Comparison of ENCODE assay signal across 1 cellular context in the genomic region with DNA sequence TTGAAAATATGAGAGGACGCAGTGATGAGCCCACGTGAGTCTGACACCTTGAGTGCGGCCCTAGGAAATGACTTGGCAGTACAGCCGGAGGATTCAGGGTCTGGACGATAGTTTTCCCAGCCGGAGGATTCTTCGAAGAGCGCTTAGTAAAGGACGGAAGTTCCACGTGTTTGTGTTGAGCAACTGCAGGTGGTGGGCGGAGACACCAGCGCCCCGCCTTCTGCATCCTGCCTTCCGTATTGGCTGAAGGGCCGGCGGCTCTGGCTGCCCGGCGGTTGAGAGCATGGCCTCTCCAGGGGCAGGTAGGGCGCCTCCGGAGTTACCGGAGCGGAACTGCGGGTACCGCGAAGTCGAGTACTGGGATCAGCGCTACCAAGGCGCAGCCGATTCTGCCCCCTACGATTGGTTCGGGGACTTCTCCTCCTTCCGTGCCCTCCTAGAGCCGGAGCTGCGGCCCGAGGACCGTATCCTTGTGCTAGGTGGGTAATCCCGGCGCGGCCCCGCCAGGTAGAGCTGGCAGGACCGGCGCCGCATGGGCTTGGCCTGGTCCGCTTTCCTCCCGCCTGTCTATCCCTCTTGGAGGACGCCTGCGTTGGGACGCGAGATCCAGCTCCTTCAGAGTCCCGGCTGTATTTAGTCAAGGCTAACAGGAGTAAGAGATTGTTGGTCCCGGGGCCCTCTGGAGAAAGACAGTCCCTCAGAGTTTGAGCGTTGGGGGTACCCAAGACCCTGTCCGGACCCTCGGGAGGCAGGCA.
TF ChIP-seq lines count a peak whose summit lies in the region.

A gene (plus strand): TSS at position 261 of the 755 bp plus-strand sequence. CDS start 23 bp downstream, at position 284.

TF ChIP-seq in HepG2, 621 proteins besides CTCF, POLR2A, EP300 and RAD21 (continued from another document and continues in another):
- TF ChIP-seq, protein P1, sequence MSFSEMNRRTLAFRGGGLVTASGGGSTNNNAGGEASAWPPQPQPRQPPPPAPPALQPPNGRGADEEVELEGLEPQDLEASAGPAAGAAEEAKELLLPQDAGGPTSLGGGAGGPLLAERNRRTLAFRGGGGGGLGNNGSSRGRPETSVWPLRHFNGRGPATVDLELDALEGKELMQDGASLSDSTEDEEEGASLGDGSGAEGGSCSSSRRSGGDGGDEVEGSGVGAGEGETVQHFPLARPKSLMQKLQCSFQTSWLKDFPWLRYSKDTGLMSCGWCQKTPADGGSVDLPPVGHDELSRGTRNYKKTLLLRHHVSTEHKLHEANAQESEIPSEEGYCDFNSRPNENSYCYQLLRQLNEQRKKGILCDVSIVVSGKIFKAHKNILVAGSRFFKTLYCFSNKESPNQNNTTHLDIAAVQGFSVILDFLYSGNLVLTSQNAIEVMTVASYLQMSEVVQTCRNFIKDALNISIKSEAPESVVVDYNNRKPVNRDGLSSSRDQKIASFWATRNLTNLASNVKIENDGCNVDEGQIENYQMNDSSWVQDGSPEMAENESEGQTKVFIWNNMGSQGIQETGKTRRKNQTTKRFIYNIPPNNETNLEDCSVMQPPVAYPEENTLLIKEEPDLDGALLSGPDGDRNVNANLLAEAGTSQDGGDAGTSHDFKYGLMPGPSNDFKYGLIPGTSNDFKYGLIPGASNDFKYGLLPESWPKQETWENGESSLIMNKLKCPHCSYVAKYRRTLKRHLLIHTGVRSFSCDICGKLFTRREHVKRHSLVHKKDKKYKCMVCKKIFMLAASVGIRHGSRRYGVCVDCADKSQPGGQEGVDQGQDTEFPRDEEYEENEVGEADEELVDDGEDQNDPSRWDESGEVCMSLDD (CRISPR knock-in tag; IDR thresholded peaks at IDR 0.05; ENCODE audit: borderline replicate concordance), result no peak
- TF ChIP-seq, protein P2, sequence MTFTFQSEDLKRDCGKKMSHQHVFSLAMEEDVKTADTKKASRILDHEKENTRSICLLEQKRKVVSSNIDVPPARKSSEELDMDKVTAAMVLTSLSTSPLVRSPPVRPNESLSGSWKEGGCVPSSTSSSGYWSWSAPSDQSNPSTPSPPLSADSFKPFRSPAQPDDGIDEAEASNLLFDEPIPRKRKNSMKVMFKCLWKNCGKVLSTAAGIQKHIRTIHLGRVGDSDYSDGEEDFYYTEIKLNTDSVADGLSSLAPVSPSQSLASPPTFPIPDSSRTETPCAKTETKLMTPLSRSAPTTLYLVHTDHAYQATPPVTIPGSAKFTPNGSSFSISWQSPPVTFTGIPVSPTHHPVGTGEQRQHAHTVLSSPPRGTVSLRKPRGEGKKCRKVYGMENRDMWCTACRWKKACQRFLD (CRISPR knock-in tag; IDR thresholded peaks at IDR 0.05; ENCODE audit: borderline replicate concordance), result peak; percentile 62
- TF ChIP-seq ZNF839 (CRISPR knock-in tag; IDR thresholded peaks at IDR 0.05; ENCODE audit: borderline replicate concordance) (no peak), ZNF562 (CRISPR knock-in tag; IDR thresholded peaks at IDR 0.05; ENCODE audit: borderline replicate concordance) (no peak), ZNF33B (CRISPR knock-in tag; IDR thresholded peaks at IDR 0.05) (no peak), ZNF382 (CRISPR knock-in tag; IDR thresholded peaks at IDR 0.05; ENCODE audit: borderline replicate concordance) (no peak), HNRNPK (IDR thresholded peaks at IDR 0.05; ENCODE audit: low read depth, low read length, poor library complexity, severe bottlenecking) (no peak), ZNF776 (CRISPR knock-in tag; IDR thresholded peaks at IDR 0.05) (no peak), IKZF4 (CRISPR knock-in tag; IDR thresholded peaks at IDR 0.05; ENCODE audit: borderline replicate concordance, low read depth, not compliant biosample characterization) (peak; percentile 61), ZNF264 (CRISPR knock-in tag; IDR thresholded peaks at IDR 0.05) (peak; percentile 41; the same call in 1 of the 2 replicates), AGO2 (optimal IDR thresholded peaks at IDR 0.05; ENCODE audit: low read depth, low read length) (no peak), IRF2 (CRISPR knock-in tag; IDR thresholded peaks at IDR 0.05) (peak; percentile 45), PITX1 (CRISPR knock-in tag; IDR thresholded peaks at IDR 0.05) (no peak; the same call in 1 of the 2 replicates), SNAI1 (CRISPR knock-in tag; IDR thresholded peaks at IDR 0.05; ENCODE audit: borderline replicate concordance) (no peak), ZNF550 (CRISPR knock-in tag; IDR thresholded peaks at IDR 0.05; ENCODE audit: borderline replicate concordance) (no peak), ZZZ3 (CRISPR knock-in tag; IDR thresholded peaks at IDR 0.05; ENCODE audit: borderline replicate concordance) (no peak), ZFP37 (CRISPR knock-in tag; IDR thresholded peaks at IDR 0.05; ENCODE audit: borderline replicate concordance) (0 out of 2 replicates have a peak, but pooled peaks have one; percentile 58), TOE1 (CRISPR knock-in tag; IDR thresholded peaks at IDR 0.05) (no peak; the same call in 1 of the 2 replicates), ZFX (CRISPR knock-in tag; IDR thresholded peaks at IDR 0.05; ENCODE audit: low read depth) (peak; percentile 85), ELF1 (CRISPR knock-in tag; IDR thresholded peaks at IDR 0.05) (peak; percentile 76), NRL (CRISPR knock-in tag; IDR thresholded peaks at IDR 0.05; ENCODE audit: borderline replicate concordance) (peak; percentile 89; the same call in 1 of the 2 replicates), ZNF3 (CRISPR knock-in tag; IDR thresholded peaks at IDR 0.05) (no peak), PHF5A (CRISPR knock-in tag; IDR thresholded peaks at IDR 0.05; ENCODE audit: low read depth, unreplicated experiment) (no peak), ZNF543 (CRISPR knock-in tag; IDR thresholded peaks at IDR 0.05) (peak; percentile 77; the same call in 1 of the 2 replicates), ZNF431 (CRISPR knock-in tag; IDR thresholded peaks at IDR 0.05; ENCODE audit: borderline replicate concordance, low read depth) (no peak), ZKSCAN8 (CRISPR knock-in tag; IDR thresholded peaks at IDR 0.05; ENCODE audit: borderline replicate concordance) (no peak; the same call in 1 of the 2 replicates), ZFYVE20 (CRISPR knock-in tag; IDR thresholded peaks at IDR 0.05; ENCODE audit: borderline replicate concordance, low read depth) (no peak), KLF6 (CRISPR knock-in tag; IDR thresholded peaks at IDR 0.05) (0 out of 2 replicates have a peak, but pooled peaks have one; percentile 17), ZNF121 (CRISPR knock-in tag; IDR thresholded peaks at IDR 0.05) (no peak), ZNF7 (CRISPR knock-in tag; IDR thresholded peaks at IDR 0.05) (no peak), ZNF326 (CRISPR knock-in tag; IDR thresholded peaks at IDR 0.05; ENCODE audit: borderline replicate concordance) (no peak), ZMYM3 (CRISPR knock-in tag; IDR thresholded peaks at IDR 0.05) (no peak), ZNF598 (CRISPR knock-in tag; IDR thresholded peaks at IDR 0.05; ENCODE audit: borderline replicate concordance) (no peak), HNF4G (IDR thresholded peaks at IDR 0.05; ENCODE audit: borderline replicate concordance, low read depth, low read length) (peak; percentile 19; the same call in 1 of the 2 replicates), HNF4G (CRISPR knock-in tag; IDR thresholded peaks at IDR 0.05; ENCODE audit: borderline replicate concordance, low read depth) (no peak), ZNF713 (CRISPR knock-in tag; IDR thresholded peaks at IDR 0.05) (no peak), ZNF607 (CRISPR knock-in tag; IDR thresholded peaks at IDR 0.05; ENCODE audit: borderline replicate concordance) (no peak; the same call in 1 of the 2 replicates), RBAK (CRISPR knock-in tag; IDR thresholded peaks at IDR 0.05) (no peak), ZFY (CRISPR knock-in tag; IDR thresholded peaks at IDR 0.05) (peak; percentile 94), POLR2AphosphoS2 (IDR thresholded peaks at IDR 0.05; ENCODE audit: low read depth, low read length) (no peak), YY1 (IDR thresholded peaks at IDR 0.05; ENCODE audit: insufficient read depth, insufficient replicate concordance, low read depth, low read length) (peak; percentile 85), ESRRA (CRISPR knock-in tag; IDR thresholded peaks at IDR 0.05; ENCODE audit: low read depth) (no peak), NR2F2 (IDR thresholded peaks at IDR 0.05; ENCODE audit: borderline replicate concordance, low read depth) (no peak), ZNF432 (CRISPR knock-in tag; IDR thresholded peaks at IDR 0.05; ENCODE audit: borderline replicate concordance) (no peak), TCF7 (IDR thresholded peaks at IDR 0.05; ENCODE audit: low read depth) (no peak), ZNF720 (CRISPR knock-in tag; IDR thresholded peaks at IDR 0.05) (no peak), SRSF9 (IDR thresholded peaks at IDR 0.05; ENCODE audit: borderline replicate concordance, insufficient read depth, low read depth, low read length, poor library complexity, severe bottlenecking) (no peak)
- TF ChIP-seq, protein P3, sequence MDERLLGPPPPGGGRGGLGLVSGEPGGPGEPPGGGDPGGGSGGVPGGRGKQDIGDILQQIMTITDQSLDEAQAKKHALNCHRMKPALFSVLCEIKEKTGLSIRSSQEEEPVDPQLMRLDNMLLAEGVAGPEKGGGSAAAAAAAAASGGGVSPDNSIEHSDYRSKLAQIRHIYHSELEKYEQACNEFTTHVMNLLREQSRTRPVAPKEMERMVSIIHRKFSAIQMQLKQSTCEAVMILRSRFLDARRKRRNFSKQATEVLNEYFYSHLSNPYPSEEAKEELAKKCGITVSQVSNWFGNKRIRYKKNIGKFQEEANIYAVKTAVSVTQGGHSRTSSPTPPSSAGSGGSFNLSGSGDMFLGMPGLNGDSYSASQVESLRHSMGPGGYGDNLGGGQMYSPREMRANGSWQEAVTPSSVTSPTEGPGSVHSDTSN (CRISPR knock-in tag; IDR thresholded peaks at IDR 0.05), result no peak
- TF ChIP-seq, protein P4, sequence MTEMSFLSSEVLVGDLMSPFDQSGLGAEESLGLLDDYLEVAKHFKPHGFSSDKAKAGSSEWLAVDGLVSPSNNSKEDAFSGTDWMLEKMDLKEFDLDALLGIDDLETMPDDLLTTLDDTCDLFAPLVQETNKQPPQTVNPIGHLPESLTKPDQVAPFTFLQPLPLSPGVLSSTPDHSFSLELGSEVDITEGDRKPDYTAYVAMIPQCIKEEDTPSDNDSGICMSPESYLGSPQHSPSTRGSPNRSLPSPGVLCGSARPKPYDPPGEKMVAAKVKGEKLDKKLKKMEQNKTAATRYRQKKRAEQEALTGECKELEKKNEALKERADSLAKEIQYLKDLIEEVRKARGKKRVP (CRISPR knock-in tag; IDR thresholded peaks at IDR 0.05), result no peak
- TF ChIP-seq, protein P5, sequence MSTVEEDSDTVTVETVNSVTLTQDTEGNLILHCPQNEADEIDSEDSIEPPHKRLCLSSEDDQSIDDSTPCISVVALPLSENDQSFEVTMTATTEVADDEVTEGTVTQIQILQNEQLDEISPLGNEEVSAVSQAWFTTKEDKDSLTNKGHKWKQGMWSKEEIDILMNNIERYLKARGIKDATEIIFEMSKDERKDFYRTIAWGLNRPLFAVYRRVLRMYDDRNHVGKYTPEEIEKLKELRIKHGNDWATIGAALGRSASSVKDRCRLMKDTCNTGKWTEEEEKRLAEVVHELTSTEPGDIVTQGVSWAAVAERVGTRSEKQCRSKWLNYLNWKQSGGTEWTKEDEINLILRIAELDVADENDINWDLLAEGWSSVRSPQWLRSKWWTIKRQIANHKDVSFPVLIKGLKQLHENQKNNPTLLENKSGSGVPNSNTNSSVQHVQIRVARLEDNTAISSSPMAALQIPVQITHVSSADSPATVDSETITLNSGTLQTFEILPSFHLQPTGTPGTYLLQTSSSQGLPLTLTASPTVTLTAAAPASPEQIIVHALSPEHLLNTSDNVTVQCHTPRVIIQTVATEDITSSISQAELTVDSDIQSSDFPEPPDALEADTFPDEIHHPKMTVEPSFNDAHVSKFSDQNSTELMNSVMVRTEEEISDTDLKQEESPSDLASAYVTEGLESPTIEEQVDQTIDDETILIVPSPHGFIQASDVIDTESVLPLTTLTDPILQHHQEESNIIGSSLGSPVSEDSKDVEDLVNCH (CRISPR knock-in tag; IDR thresholded peaks at IDR 0.05), result no peak
- TF ChIP-seq, protein P6, sequence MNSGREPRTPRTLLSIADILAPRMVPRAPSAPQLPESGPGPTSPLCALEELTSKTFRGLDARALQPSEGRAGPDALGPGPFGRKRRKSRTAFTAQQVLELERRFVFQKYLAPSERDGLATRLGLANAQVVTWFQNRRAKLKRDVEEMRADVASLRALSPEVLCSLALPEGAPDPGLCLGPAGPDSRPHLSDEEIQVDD (CRISPR knock-in tag; IDR thresholded peaks at IDR 0.05; ENCODE audit: borderline replicate concordance), result peak; percentile 57; the same call in 1 of the 2 replicates
- TF ChIP-seq, protein P7, sequence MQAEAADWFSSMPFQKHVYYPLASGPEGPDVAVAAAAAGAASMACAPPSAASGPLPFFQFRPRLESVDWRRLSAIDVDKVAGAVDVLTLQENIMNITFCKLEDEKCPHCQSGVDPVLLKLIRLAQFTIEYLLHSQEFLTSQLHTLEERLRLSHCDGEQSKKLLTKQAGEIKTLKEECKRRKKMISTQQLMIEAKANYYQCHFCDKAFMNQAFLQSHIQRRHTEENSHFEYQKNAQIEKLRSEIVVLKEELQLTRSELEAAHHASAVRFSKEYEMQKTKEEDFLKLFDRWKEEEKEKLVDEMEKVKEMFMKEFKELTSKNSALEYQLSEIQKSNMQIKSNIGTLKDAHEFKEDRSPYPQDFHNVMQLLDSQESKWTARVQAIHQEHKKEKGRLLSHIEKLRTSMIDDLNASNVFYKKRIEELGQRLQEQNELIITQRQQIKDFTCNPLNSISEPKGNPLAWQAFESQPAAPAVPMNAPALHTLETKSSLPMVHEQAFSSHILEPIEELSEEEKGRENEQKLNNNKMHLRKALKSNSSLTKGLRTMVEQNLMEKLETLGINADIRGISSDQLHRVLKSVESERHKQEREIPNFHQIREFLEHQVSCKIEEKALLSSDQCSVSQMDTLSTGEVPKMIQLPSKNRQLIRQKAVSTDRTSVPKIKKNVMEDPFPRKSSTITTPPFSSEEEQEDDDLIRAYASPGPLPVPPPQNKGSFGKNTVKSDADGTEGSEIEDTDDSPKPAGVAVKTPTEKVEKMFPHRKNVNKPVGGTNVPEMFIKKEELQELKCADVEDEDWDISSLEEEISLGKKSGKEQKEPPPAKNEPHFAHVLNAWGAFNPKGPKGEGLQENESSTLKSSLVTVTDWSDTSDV (CRISPR knock-in tag; IDR thresholded peaks at IDR 0.05), result no peak
- TF ChIP-seq, protein P8, sequence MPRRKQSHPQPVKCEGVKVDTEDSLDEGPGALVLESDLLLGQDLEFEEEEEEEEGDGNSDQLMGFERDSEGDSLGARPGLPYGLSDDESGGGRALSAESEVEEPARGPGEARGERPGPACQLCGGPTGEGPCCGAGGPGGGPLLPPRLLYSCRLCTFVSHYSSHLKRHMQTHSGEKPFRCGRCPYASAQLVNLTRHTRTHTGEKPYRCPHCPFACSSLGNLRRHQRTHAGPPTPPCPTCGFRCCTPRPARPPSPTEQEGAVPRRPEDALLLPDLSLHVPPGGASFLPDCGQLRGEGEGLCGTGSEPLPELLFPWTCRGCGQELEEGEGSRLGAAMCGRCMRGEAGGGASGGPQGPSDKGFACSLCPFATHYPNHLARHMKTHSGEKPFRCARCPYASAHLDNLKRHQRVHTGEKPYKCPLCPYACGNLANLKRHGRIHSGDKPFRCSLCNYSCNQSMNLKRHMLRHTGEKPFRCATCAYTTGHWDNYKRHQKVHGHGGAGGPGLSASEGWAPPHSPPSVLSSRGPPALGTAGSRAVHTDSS (CRISPR knock-in tag; conservative IDR thresholded peaks at IDR 0.05), result no peak
- TF ChIP-seq, protein P9, sequence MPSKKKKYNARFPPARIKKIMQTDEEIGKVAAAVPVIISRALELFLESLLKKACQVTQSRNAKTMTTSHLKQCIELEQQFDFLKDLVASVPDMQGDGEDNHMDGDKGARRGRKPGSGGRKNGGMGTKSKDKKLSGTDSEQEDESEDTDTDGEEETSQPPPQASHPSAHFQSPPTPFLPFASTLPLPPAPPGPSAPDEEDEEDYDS (CRISPR knock-in tag; IDR thresholded peaks at IDR 0.05), result peak; percentile 54
